ENCODE assay signal across 8 cellular contexts in the genomic region with DNA sequence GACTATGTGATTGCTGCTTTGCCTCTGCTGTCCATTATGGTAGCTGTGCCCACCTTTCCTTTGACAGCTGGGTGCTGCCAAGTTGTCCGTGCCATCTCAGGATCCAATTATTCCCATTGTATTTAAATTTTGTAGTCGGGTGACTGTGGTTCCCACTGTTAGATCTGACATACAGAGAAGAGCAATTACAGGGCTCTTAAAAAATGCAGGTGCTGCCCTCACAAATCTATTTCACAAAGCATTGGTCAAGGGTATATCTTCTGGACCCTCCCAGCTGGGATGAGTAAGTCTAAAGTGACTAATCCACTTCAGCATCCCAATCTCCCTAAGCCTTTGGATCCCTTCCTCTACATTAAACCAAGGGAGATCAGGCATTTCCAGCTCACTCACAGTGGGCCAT. TPM values are rescaled to one million over a fixed set of nuclear protein-coding genes. Genes with fewer than 3 reads are reported as not detected.
"Had no signal": no experiment of that assay in that cellular context is flagged by ENCODE, and none has a peak within 500 bp of the region (broad histone marks: within the 10 kb centered on the region; RNA-seq: fewer than 3 reads in every experiment).

No MANE protein-coding gene starts in this region.

RNA-seq across cellular contexts. Expression of a gene that starts 41.4 kb away (rescaled TPM):
- total RNA-seq: activated CD4-positive, alpha-beta memory T cell treated with anti-CD3 and anti-CD28 coated beads, Interleukin-2, amount 10 ng/mL, durations not matched to agents 7 days and 5 days; activated CD4-positive, alpha-beta T cell treated with anti-CD3 and anti-CD28 coated beads, Interleukin-2, amount 10 ng/mL, durations not matched to agents 7 days and 5 days; activated naive CD4-positive, alpha-beta T cell treated with anti-CD3 and anti-CD28 coated beads, Interleukin-2, amount 50 U/mL, for 72 hours; activated naive CD8-positive, alpha-beta T cell treated with anti-CD3 and anti-CD28 coated beads, Interleukin-2, amount 10 ng/mL, durations not matched to agents 7 days and 5 days; activated T-cell treated with anti-CD3 and anti-CD28 coated beads, Interleukin-2, amount 50 U/mL, for 72 hours; body of pancreas; esophagus muscularis mucosa; T-helper 1 cell treated with Interleukin-12 subunit alpha and Interleukin-12 subunit beta and Interleukin-4 antibody, amounts not matched to agents 30 ng/mL and 1 ng/mL, for 36 hours had no signal
